10 cellular contexts compared by ENCODE assay signal in genomic region chr1:45334308-45335245, GRCh38. TPM values are rescaled to one million over a fixed set of nuclear protein-coding genes. Genes with fewer than 3 reads are reported as not detected.
A peak's percentile ranks its signal among the peaks of the same experiment; 100 is the strongest.
DNase-seq lines count a peak whose midpoint lies in the region; ATAC-seq and TF ChIP-seq lines count a peak whose summit lies in the region.
"Had no signal": no experiment of that assay in that cellular context is flagged by ENCODE, and none has a peak within 500 bp of the region (broad histone marks: within the 10 kb centered on the region; RNA-seq: fewer than 3 reads in every experiment).

No MANE protein-coding gene starts in this region.

- H3K4me1 Mint-ChIP-seq in CD14-positive monocyte: peaks cover 18% of the 10 kb centered on the region
- peaks cover 36% of the 10 kb centered on the region for H3K4me1 Mint-ChIP-seq in HFFc6 (ENCODE audit: low read depth)

- 65 to 78% methylated on average over 6 of the region's 9 CpGs for WGBS in gastroesophageal sphincter (ENCODE audit: low coverage in 1 of 2), 2 donors
- 75% methylated on average over 9 of the region's 9 CpGs for WGBS in esophagus muscularis mucosa

- no peaks in the 10 kb centered on the region for H3K9me3 ChIP-seq in lower lobe of right lung
- no peaks in the 10 kb centered on the region for H3K9me3 ChIP-seq in gastroesophageal sphincter
- no peaks in the 10 kb centered on the region for H3K9me3 ChIP-seq in esophagus muscularis mucosa

- TF ChIP-seq EP300 in gastroesophageal sphincter (IDR thresholded peaks at IDR 0.05) (no peak), esophagus muscularis mucosa (IDR thresholded peaks at IDR 0.05) (no peak)

- peak overlapping the region in 6 of 7 donors; percentile 9 to 82 (median 60) for H3K27ac Mint-ChIP-seq in CD14-positive monocyte
- H3K27ac Mint-ChIP-seq in HFFc6: no peak overlapping the region

- intact Hi-C loops in CD14-positive monocyte (cut with micrococcal nuclease): no loop called here
- intact Hi-C loops in lower lobe of right lung (cut with DNase I): no loop called here
- intact Hi-C loops in esophagus muscularis mucosa (cut with DNase I): loop anchor here (5.0 kb wide), 1 partner anchor 32 kb away; no protein-coding TSS in a partner anchor

- H3K36me3 ChIP-seq in lower lobe of right lung (peaks cover 48% of the 10 kb centered on the region), gastroesophageal sphincter (peaks cover 0 to 52% of the 10 kb centered on the region in 2 donors), esophagus muscularis mucosa (peaks cover 35 to 52% (median 48%) of the 10 kb centered on the region in 4 donors)

- H3K4me3 ChIP-seq in astrocyte of the cerebellum (ENCODE audit: low read depth, low read length): no peak overlapping the region
- H3K4me3 ChIP-seq in lower lobe of right lung: no peak overlapping the region
- H3K4me3 ChIP-seq in gastroesophageal sphincter: no peak overlapping the region
- H3K4me3 ChIP-seq in esophagus muscularis mucosa: no peak overlapping the region

- H3K9me3 Mint-ChIP-seq in CD14-positive monocyte: no peaks in the 10 kb centered on the region
- no peaks in the 10 kb centered on the region for H3K9me3 Mint-ChIP-seq in HFFc6

- H3K4me3 Mint-ChIP-seq in CD14-positive monocyte: no peak overlapping the region
- H3K4me3 Mint-ChIP-seq in HFFc6: no peak overlapping the region

- TF ChIP-seq POLR2A in gastroesophageal sphincter (IDR thresholded peaks at IDR 0.05) (no peak), esophagus muscularis mucosa (IDR thresholded peaks at IDR 0.05; ENCODE audit: low read depth) (no peak)

- peaks cover 32 to 42% of the 10 kb centered on the region in 2 donors for H3K36me3 Mint-ChIP-seq in CD14-positive monocyte
- H3K36me3 Mint-ChIP-seq in HFFc6 (ENCODE audit: low read depth): peaks cover 10% of the 10 kb centered on the region; the same call in 1 of the 2 replicates

- DNase-seq in CD14-positive monocyte (ENCODE audit: low spot score): no peak
- no peak for DNase-seq in HFFc6
- DNase-seq in astrocyte of the cerebellum (ENCODE audit: low read depth): no peak
- no peak for DNase-seq in lower lobe of right lung
- DNase-seq in H4 (ENCODE audit: low spot score): no peak
- DNase-seq in NCI-H1092 (lab: John Stamatoyannopoulos, UW): no peak
- no peak for DNase-seq in esophagus muscularis mucosa (ENCODE audit: extremely low spot score)
- DNase-seq: DMS 273 treated with DMSO at 0.1 percent for 48 hours, NCI-H1436 had no signal

- in situ Hi-C loops in astrocyte of the cerebellum (cut with HindIII; ENCODE audit: low sequenced_read_pairs): no loop called here

- H3K27me3 Mint-ChIP-seq in CD14-positive monocyte (ENCODE audit: low read depth in 3 of 3) (peaks cover 0 to 5% (median 0%) of the 10 kb centered on the region in 3 donors), HFFc6 (ENCODE audit: insufficient read depth) (no peaks in the 10 kb centered on the region)

- H3K27me3 ChIP-seq in lower lobe of right lung (ENCODE audit: low read depth): no peaks in the 10 kb centered on the region
- no peaks in the 10 kb centered on the region for H3K27me3 ChIP-seq in gastroesophageal sphincter
- no peaks in the 10 kb centered on the region for H3K27me3 ChIP-seq in esophagus muscularis mucosa

- H3K27ac ChIP-seq in lower lobe of right lung (peak overlapping the region; percentile 8), gastroesophageal sphincter (no peak overlapping the region), esophagus muscularis mucosa (replicated peaks in 1 of 4) (no peak overlapping the region)

- H3K4me1 ChIP-seq in lower lobe of right lung (peaks cover 10% of the 10 kb centered on the region), gastroesophageal sphincter (peaks cover 0 to 20% (median 0%) of the 10 kb centered on the region in 3 donors), esophagus muscularis mucosa (peaks cover 7 to 14% (median 9%) of the 10 kb centered on the region in 4 donors)

- TF ChIP-seq CTCF in CD14-positive monocyte (IDR thresholded peaks at IDR 0.05) (no peak), HFFc6 (IDR thresholded peaks at IDR 0.05) (0 out of 2 replicates have a peak, but pooled peaks have one; percentile 11), astrocyte of the cerebellum (IDR thresholded peaks at IDR 0.05; ENCODE audit: low read depth, low read length, missing control alignments) (peak; percentile 18), lower lobe of right lung (IDR thresholded peaks at IDR 0.05) (no peak), gastroesophageal sphincter (IDR thresholded peaks at IDR 0.05) (no peak), esophagus muscularis mucosa (IDR thresholded peaks at IDR 0.05) (no peak)

- ATAC-seq in lower lobe of right lung (no peak), gastroesophageal sphincter (no peak)

RNA-seq across cellular contexts. Expression of gene TOE1, which starts 5.4 kb away (rescaled TPM):
- 1 to 10 TPM; 3.9 to 5.8 TPM for polyA plus RNA-seq in CD14-positive monocyte
- 10 to 100 TPM in 3 of 6 experiments, 1 to 10 TPM in 3; 9.5 to 11.7 (median 10.1) TPM for total RNA-seq in HFFc6 (2021; fragmentation: NEBNext Ultra II Directional; extraction: Animal tissue kit (Norgen Biotek cat#: 25700))
- 11.5 TPM for total RNA-seq in lower lobe of right lung
- 1 to 10 TPM; 7.0 to 9.9 (median 8.4) TPM for total RNA-seq in gastroesophageal sphincter
- 37.1 and 42.0 TPM in 2 replicates for total RNA-seq in H4 (2014; rRNA removed; shearing (Covaris generic))
- total RNA-seq in esophagus muscularis mucosa: 10 to 100 TPM in 1 of 4 donors, 1 to 10 TPM in 3; 5.0 to 11.8 (median 7.6) TPM

RNA-seq across cellular contexts. Expression of gene MUTYH, which starts 5.7 kb away (rescaled TPM):
- polyA plus RNA-seq in CD14-positive monocyte: 1 to 10 TPM; 6.7 to 8.1 TPM
- 10 to 100 TPM in 3 of 6 experiments, 1 to 10 TPM in 3; 8.7 to 12.9 (median 10.5) TPM for total RNA-seq in HFFc6 (2021; fragmentation: NEBNext Ultra II Directional; extraction: Animal tissue kit (Norgen Biotek cat#: 25700))
- 23.7 TPM for total RNA-seq in lower lobe of right lung
- 10 to 100 TPM; 15.3 to 22.6 (median 18.0) TPM for total RNA-seq in gastroesophageal sphincter
- 11.3 TPM in 2 replicates for total RNA-seq in H4 (2014; rRNA removed; shearing (Covaris generic))
- total RNA-seq in esophagus muscularis mucosa: 10 to 100 TPM in 3 of 4 donors, 1 to 10 TPM in 1; 10.0 to 22.1 (median 14.9) TPM

RNA-seq across cellular contexts. Expression of gene HPDL, which starts 7.9 kb away (rescaled TPM):
- polyA plus RNA-seq in CD14-positive monocyte: not detected
- under 1 TPM; 0.36 to 0.80 (median 0.58) TPM for total RNA-seq in HFFc6 (2021; fragmentation: NEBNext Ultra II Directional; extraction: Animal tissue kit (Norgen Biotek cat#: 25700))
- total RNA-seq in lower lobe of right lung (not detected), gastroesophageal sphincter (under 1 TPM in 3 of 4 donors, not detected in 1; 0.35 to 0.93 (median 0.40) TPM), esophagus muscularis mucosa (under 1 TPM in 2 of 4 donors, not detected in 2; 0.17 to 0.19 TPM)
- not detected in 2 replicates for total RNA-seq in H4 (2014; rRNA removed; shearing (Covaris generic))

Comparison
In these comparisons a context has a peak if more than half of its experiments do, and no peak if none do; other contexts are left out.
1. CTCF ChIP-seq: peak in HFFc6 (single experiment) and astrocyte of the cerebellum (single experiment); none in CD14-positive monocyte (single experiment), lower lobe of right lung (single experiment), gastroesophageal sphincter (0 of 4) and esophagus muscularis mucosa (0 of 3).